Comparison of ENCODE assay signal across 15 cellular contexts in genomic region chr16:20883554-20884239, GRCh38. TPM values are rescaled to one million over a fixed set of nuclear protein-coding genes. Genes with fewer than 3 reads are reported as not detected.
A peak's percentile ranks its signal among the peaks of the same experiment; 100 is the strongest.
DNase-seq lines count a peak whose midpoint lies in the region; ATAC-seq, FAIRE-seq and TF ChIP-seq lines count a peak whose summit lies in the region.
"Had no signal": no experiment of that assay in that cellular context is flagged by ENCODE, and none has a peak within 500 bp of the region (broad histone marks: within the 10 kb centered on the region; RNA-seq: fewer than 3 reads in every experiment).

No MANE protein-coding gene starts in this region.

- H3K4me2 ChIP-seq in astrocyte (ENCODE audit: low read length) = peak overlapping the region; percentile 13

- WGBS in lung, 2 donors = 64 to 69% methylated on average over 5 of the region's 5 CpGs
- 64 to 73% methylated on average over 5 of the region's 5 CpGs for WGBS in upper lobe of left lung, 2 donors
- WGBS in spleen, 5 donors = 72 to 81% (median 76%) methylated on average over 5 of the region's 5 CpGs

- H3K27ac ChIP-seq in astrocyte (ENCODE audit: low read depth, low read length) (no peak overlapping the region), lung (ENCODE audit: low read depth in 1 of 2, low read length in 1 of 2) (no peak overlapping the region), upper lobe of left lung (peak overlapping the region in 3 of 4 donors; percentile 8 to 63 (median 13)), spleen (no peak overlapping the region)
- H3K27ac ChIP-seq: dorsolateral prefrontal cortex had no signal

- H3K4me3 Mint-ChIP-seq in activated T-cell treated with anti-CD3 and anti-CD28 coated beads, Interleukin-2, amount 50 U/mL, for 72 hours = peak overlapping the region; percentile 2 to 69
- H3K4me3 Mint-ChIP-seq in astrocyte (ENCODE audit: unreplicated experiment) = no peak overlapping the region
- H3K4me3 Mint-ChIP-seq: IgD-negative memory B cell, naive B cell had no signal

- H3K27me3 ChIP-seq in astrocyte (ENCODE audit: insufficient read depth, low read length) (no peaks in the 10 kb centered on the region), lung (ENCODE audit: control insufficient read depth, insufficient read depth) (no peaks in the 10 kb centered on the region), upper lobe of left lung (no peaks in the 10 kb centered on the region), spleen (replicated peaks in 1 of 7) (no peaks in the 10 kb centered on the region)
- H3K27me3 ChIP-seq: dorsolateral prefrontal cortex, tibial nerve had no signal

- peaks cover 0 to 2% of the 10 kb centered on the region in 2 donors for H3K36me3 Mint-ChIP-seq in activated T-cell treated with anti-CD3 and anti-CD28 coated beads, Interleukin-2, amount 50 U/mL, for 72 hours (ENCODE audit: insufficient read depth in 2 of 2)
- H3K36me3 Mint-ChIP-seq in astrocyte (ENCODE audit: low read depth, unreplicated experiment) = no peaks in the 10 kb centered on the region

- TF ChIP-seq CTCF in astrocyte (IDR thresholded peaks at IDR 0.05; ENCODE audit: insufficient read depth, low read depth, low read length) = no peak
- no peak for TF ChIP-seq CTCF in lung (IDR thresholded peaks at IDR 0.05; ENCODE audit: control extremely low read depth, extremely low read depth)
- TF ChIP-seq CTCF in upper lobe of left lung (IDR thresholded peaks at IDR 0.05) = no peak
- TF ChIP-seq CTCF in spleen (IDR thresholded peaks at IDR 0.05 in 8 of 11, conservative IDR thresholded peaks at IDR 0.05 in 3 of 11) = no peak

- ATAC-seq in activated T-cell treated with anti-CD3 and anti-CD28 coated beads, Interleukin-2, amount 50 U/mL, for 72 hours (replicated peaks in 1 of 2) = peak; percentile 31 to 52
- ATAC-seq in lung (ENCODE audit: insufficient read depth, low FRiP score) = peak; percentile 13
- no peak for ATAC-seq in upper lobe of left lung (ENCODE audit: low FRiP score in 2 of 2)
- no peak for ATAC-seq in GM18511 (IDR thresholded peaks at IDR 0.05; ENCODE audit: unreplicated experiment)

- peaks cover 92% of the 10 kb centered on the region for H4K20me1 ChIP-seq in astrocyte (ENCODE audit: insufficient read depth, low read length)

- intact Hi-C loops in spleen (cut with DNase I; ENCODE audit: low total_unique reads) = no loop called here

- no peak for DNase-seq in activated T-cell treated with anti-CD3 and anti-CD28 coated beads, Interleukin-2, amount 50 U/mL, for 72 hours
- DNase-seq in activated T-cell treated with anti-CD3 and anti-CD28 coated beads for 4 hours (no peak), astrocyte (ENCODE audit: low read depth) (no peak), lung (ENCODE audit: low spot score) (no peak), upper lobe of left lung (no peak), spleen (no peak), HK-2 (ENCODE audit: unreplicated experiment) (no peak)
- DNase-seq: dorsolateral prefrontal cortex, islet precursor cell, naive B cell, NCI-H1436 treated with DMSO at 0.1 percent for 48 hours had no signal

- H3K27ac Mint-ChIP-seq in activated T-cell treated with anti-CD3 and anti-CD28 coated beads, Interleukin-2, amount 50 U/mL, for 72 hours = peak overlapping the region; percentile 65
- no peak overlapping the region for H3K27ac Mint-ChIP-seq in astrocyte (ENCODE audit: unreplicated experiment)

- peaks cover 12% of the 10 kb centered on the region for H3K4me1 ChIP-seq in astrocyte (ENCODE audit: insufficient read depth, low read length)
- peaks cover 9 to 42% of the 10 kb centered on the region in 2 donors for H3K4me1 ChIP-seq in lung (ENCODE audit: control insufficient read depth in 2 of 2, insufficient read depth in 2 of 2, low read length in 2 of 2)
- peaks cover 26 to 59% (median 47%) of the 10 kb centered on the region in 4 donors for H3K4me1 ChIP-seq in upper lobe of left lung
- H3K4me1 ChIP-seq in spleen = peaks cover 0 to 48% (median 15%) of the 10 kb centered on the region in 6 donors

- H3K4me3 ChIP-seq in astrocyte (ENCODE audit: insufficient read depth, low read depth, low read length) (no peak overlapping the region), lung (no peak overlapping the region), upper lobe of left lung (no peak overlapping the region), spleen (no peak overlapping the region)
- H3K4me3 ChIP-seq: dorsolateral prefrontal cortex, tibial nerve had no signal

- no peaks in the 10 kb centered on the region for H3K9me3 ChIP-seq in astrocyte (ENCODE audit: insufficient read depth, low read depth, low read length)
- no peaks in the 10 kb centered on the region for H3K9me3 ChIP-seq in lung (ENCODE audit: control insufficient read depth in 2 of 2, insufficient read depth in 1 of 2, low read length in 1 of 2)
- H3K9me3 ChIP-seq in upper lobe of left lung = no peaks in the 10 kb centered on the region
- no peaks in the 10 kb centered on the region for H3K9me3 ChIP-seq in spleen
- H3K9me3 ChIP-seq: tibial nerve had no signal

- no peak overlapping the region for H2AFZ ChIP-seq in astrocyte (ENCODE audit: low read depth, low read length)

- H3K36me3 ChIP-seq in astrocyte (ENCODE audit: insufficient read depth, low read length) (peaks cover 6% of the 10 kb centered on the region), lung (ENCODE audit: control insufficient read depth in 2 of 2, insufficient read depth in 2 of 2, low read length in 2 of 2) (peaks cover 1 to 3% of the 10 kb centered on the region in 2 donors), upper lobe of left lung (no peaks in the 10 kb centered on the region), spleen (peaks cover 0 to 14% (median 0%) of the 10 kb centered on the region in 6 donors)
- H3K36me3 ChIP-seq: tibial nerve had no signal

- no peak for FAIRE-seq in astrocyte (lab: Jason Lieb, UNC)
- FAIRE-seq: frontal cortex had no signal

- no peaks in the 10 kb centered on the region for H3K27me3 Mint-ChIP-seq in activated T-cell treated with anti-CD3 and anti-CD28 coated beads, Interleukin-2, amount 50 U/mL, for 72 hours (ENCODE audit: low read depth)
- H3K27me3 Mint-ChIP-seq in astrocyte (ENCODE audit: low read depth, unreplicated experiment) = no peaks in the 10 kb centered on the region
- H3K27me3 Mint-ChIP-seq: IgD-negative memory B cell, naive B cell had no signal

- peaks cover 86% of the 10 kb centered on the region for H3K79me2 ChIP-seq in astrocyte (ENCODE audit: insufficient read depth, low read length)

- H3K4me1 Mint-ChIP-seq in activated T-cell treated with anti-CD3 and anti-CD28 coated beads, Interleukin-2, amount 50 U/mL, for 72 hours (ENCODE audit: low read depth) = peaks cover 48% of the 10 kb centered on the region
- H3K4me1 Mint-ChIP-seq in astrocyte (ENCODE audit: low read depth, unreplicated experiment) = peaks cover 25% of the 10 kb centered on the region

- TF ChIP-seq POLR2A in upper lobe of left lung (IDR thresholded peaks at IDR 0.05) (no peak), spleen (IDR thresholded peaks at IDR 0.05) (no peak)

- H3K9me3 Mint-ChIP-seq in activated T-cell treated with anti-CD3 and anti-CD28 coated beads, Interleukin-2, amount 50 U/mL, for 72 hours = no peaks in the 10 kb centered on the region
- no peaks in the 10 kb centered on the region for H3K9me3 Mint-ChIP-seq in astrocyte (ENCODE audit: unreplicated experiment)
- H3K9me3 Mint-ChIP-seq: IgD-negative memory B cell, naive B cell had no signal

- H3K9ac ChIP-seq in astrocyte (ENCODE audit: low read length) = no peak overlapping the region

- TF ChIP-seq EP300 in upper lobe of left lung (IDR thresholded peaks at IDR 0.05) = no peak

RNA-seq across cellular contexts. Expression of gene DCUN1D3, which starts 16.5 kb away (rescaled TPM):
- 1 to 10 TPM; 5.7 to 9.9 TPM for total RNA-seq in activated T-cell treated with anti-CD3 and anti-CD28 coated beads, Interleukin-2, amount 50 U/mL, for 72 hours
- total RNA-seq in astrocyte (33.0 and 34.0 TPM in 2 replicates), lung (10 to 100 TPM; 12.2 to 27.8 TPM), upper lobe of left lung (10 to 100 TPM in 5 of 6 donors, 1 to 10 TPM in 1; 7.2 to 33.0 (median 19.3) TPM), spleen (10 to 100 TPM in 4 of 7 donors, 1 to 10 TPM in 3; 6.8 to 13.7 (median 10.1) TPM)
- polyA plus RNA-seq in lung (1 to 10 TPM; 6.1 to 6.6 TPM), spleen (1 to 10 TPM; 1.0 to 3.0 (median 1.3) TPM)

RNA-seq across cellular contexts. Expression of gene LYRM1, which starts 16.9 kb away (rescaled TPM):
- total RNA-seq in activated T-cell treated with anti-CD3 and anti-CD28 coated beads, Interleukin-2, amount 50 U/mL, for 72 hours = 10 to 100 TPM; 31.8 to 44.0 TPM
- total RNA-seq in astrocyte = 23.0 and 24.1 TPM in 2 replicates
- total RNA-seq in lung = 10 to 100 TPM; 27.8 to 29.8 TPM
- 10 to 100 TPM; 32.5 to 50.5 TPM for polyA plus RNA-seq in lung
- total RNA-seq in upper lobe of left lung = 10 to 100 TPM in 5 of 6 donors, 1 to 10 TPM in 1; 6.8 to 34.4 (median 22.3) TPM
- 10 to 100 TPM; 15.3 to 25.4 (median 22.8) TPM for total RNA-seq in spleen
- 10 to 100 TPM; 35.8 to 47.2 (median 39.4) TPM for polyA plus RNA-seq in spleen

Comparison
In these comparisons a context has a peak if more than half of its experiments do, and no peak if none do; other contexts are left out.
1. ATAC-seq: peak in activated T-cell treated with anti-CD3 and anti-CD28 coated beads, Interleukin-2, amount 50 U/mL, for 72 hours (2 of 2) and lung (single experiment); none in upper lobe of left lung (0 of 2) and GM18511 (single experiment).
2. H3K27ac ChIP-seq: peak in upper lobe of left lung (3 of 4); none in astrocyte (single experiment), lung (0 of 2) and spleen (0 of 8).